ENCODE assay signal across 21 cellular contexts in genomic region chr12:40103043-40103442, GRCh38. TPM values are rescaled to one million over a fixed set of nuclear protein-coding genes. Genes with fewer than 3 reads are reported as not detected.
DNase-seq lines count a peak whose midpoint lies in the region; TF ChIP-seq lines count a peak whose summit lies in the region.
"Had no signal": no experiment of that assay in that cellular context is flagged by ENCODE, and none has a peak within 500 bp of the region (broad histone marks: within the 10 kb centered on the region; RNA-seq: fewer than 3 reads in every experiment).

No MANE protein-coding gene starts in this region.

- H2AFZ ChIP-seq in OCI-LY7 (ENCODE audit: low read length) (no peak overlapping the region), neural progenitor cell (replicated peaks) (no peak overlapping the region)

- H3K27me3 Mint-ChIP-seq in endothelial cell (ENCODE audit: unreplicated experiment), result peaks cover 19% of the 10 kb centered on the region
- peaks cover 3% of the 10 kb centered on the region for H3K27me3 Mint-ChIP-seq in neural progenitor cell (ENCODE audit: insufficient read depth, low read depth)

- H3K9me3 Mint-ChIP-seq in endothelial cell (ENCODE audit: unreplicated experiment) (no peaks in the 10 kb centered on the region), neural progenitor cell (no peaks in the 10 kb centered on the region)
- H3K9me3 Mint-ChIP-seq: mesothelial cell of epicardium had no signal

- H4K20me1 ChIP-seq in OCI-LY7 (ENCODE audit: insufficient read depth, low read length), result peaks cover 7% of the 10 kb centered on the region; the same call in 1 of the 2 replicates
- peaks cover 11% of the 10 kb centered on the region for H4K20me1 ChIP-seq in neural progenitor cell (ENCODE audit: low read depth)

- H3K36me3 ChIP-seq in HEK293 (ENCODE audit: control insufficient read depth in 2 of 2, insufficient read depth in 1 of 2, low read length in 2 of 2) (peaks cover 0 to 2% of the 10 kb centered on the region in 2 experiments; a peak in 1 of 3 replicates), OCI-LY7 (ENCODE audit: insufficient read depth, low read length) (no peaks in the 10 kb centered on the region), neural progenitor cell (no peaks in the 10 kb centered on the region)
- H3K36me3 ChIP-seq: neutrophil, stomach, transverse colon had no signal

- H3K4me3 Mint-ChIP-seq in endothelial cell (ENCODE audit: unreplicated experiment) (peak overlapping the region; percentile 38), neural progenitor cell (peak overlapping the region; percentile 63)

- no peak overlapping the region for H3K27ac ChIP-seq in HEK293 (ENCODE audit: extremely low read depth, low read depth, low read length)
- H3K27ac ChIP-seq in OCI-LY7 (ENCODE audit: low read depth, low read length, poor library complexity, severe bottlenecking), result no peak overlapping the region
- H3K27ac ChIP-seq in neural progenitor cell, result no peak overlapping the region
- H3K27ac ChIP-seq: neutrophil, stomach, transverse colon had no signal

- no peak for DNase-seq in OCI-LY7 (ENCODE audit: low spot score)
- no peak for DNase-seq in endothelial cell (ENCODE audit: low spot score)
- no peak for DNase-seq in neural progenitor cell (ENCODE audit: low spot score)
- no peak for DNase-seq in dermis blood vessel endothelial cell
- no peak for DNase-seq in cerebellar cortex (ENCODE audit: low spot score)
- no peak for DNase-seq in MV-4-11 (lab: John Stamatoyannopoulos, UW)
- no peak for DNase-seq in NCI-H187 (lab: John Stamatoyannopoulos, UW)
- DNase-seq: activated CD4-positive, alpha-beta T cell treated with anti-CD3 and anti-CD28 coated beads, Interleukin-2, amount 50 U/mL, for 1 hour; activated CD8-positive, alpha-beta memory T cell treated with anti-CD3 and anti-CD28 coated beads, Interleukin-2, amount 50 U/mL, for 4 hours; body of pancreas; Karpas-422; left cardiac atrium; NCI-H1092 treated with DMSO at 0.1 percent for 48 hours; NCI-H2029 treated with DMSO at 0.1 percent for 48 hours; stimulated activated CD4-positive, alpha-beta T cell treated with anti-CD3 and anti-CD28 coated beads, Interleukin-4, amount 100 ng/mL, for 4 hours; stomach; T-helper 17 cell; transverse colon had no signal

- no peak overlapping the region for H3K9ac ChIP-seq in neural progenitor cell

- POLR2A ChIA-PET in HEK293 (lab: Yijun Ruan, JAX) (no interaction called here), OCI-LY7 (lab: Charles Lee) (interaction anchor here (0.6 to 5.4 kb wide), 8 partner anchors 8 to 219 kb away, joined by 3 to 24 read pairs (median 4); no protein-coding TSS in a partner anchor)

- H3K27ac Mint-ChIP-seq in endothelial cell (ENCODE audit: unreplicated experiment), result no peak overlapping the region
- H3K27ac Mint-ChIP-seq in neural progenitor cell, result no peak overlapping the region
- H3K27ac Mint-ChIP-seq: mesothelial cell of epicardium, T-helper 17 cell had no signal

- H3F3A ChIP-seq in neural progenitor cell (ENCODE audit: low read depth), result peaks cover 13% of the 10 kb centered on the region

- CTCF ChIA-PET in HEK293 (lab: Yijun Ruan, JAX) (interaction anchor here (1.9 kb wide), 1 partner anchor 92 kb away, joined by 15 read pairs; no protein-coding TSS in a partner anchor), OCI-LY7 (lab: Charles Lee; ENCODE audit: unreplicated experiment) (interaction anchor here (1.1 to 1.7 kb wide), 2 partner anchors 8 to 112 kb away, joined by 4 read pairs; no protein-coding TSS in a partner anchor)

- H3K4me1 ChIP-seq in HEK293 (ENCODE audit: control insufficient read depth, insufficient read depth, low read length), result peaks cover 13% of the 10 kb centered on the region; the same call in 1 of the 2 replicates
- H3K4me1 ChIP-seq in OCI-LY7 (ENCODE audit: insufficient read depth, low read length, poor library complexity, severe bottlenecking), result peaks cover 39% of the 10 kb centered on the region
- H3K4me1 ChIP-seq in neural progenitor cell, result peaks cover 6% of the 10 kb centered on the region

- intact Hi-C loops in OCI-LY7 (cut with micrococcal nuclease; ENCODE audit: unreplicated experiment), result no loop called here

- peaks cover 32% of the 10 kb centered on the region for H3K4me1 Mint-ChIP-seq in endothelial cell (ENCODE audit: unreplicated experiment)
- H3K4me1 Mint-ChIP-seq in neural progenitor cell, result peaks cover 28% of the 10 kb centered on the region

- H3K4me3 ChIP-seq in HEK293 (ENCODE audit: low read depth, low read length) (no peak overlapping the region), OCI-LY7 (ENCODE audit: low read depth, low read length, poor library complexity, severe bottlenecking) (peak overlapping the region; percentile 96), neural progenitor cell (no peak overlapping the region)
- H3K4me3 ChIP-seq: body of pancreas had no signal

- H3K9me2 ChIP-seq in OCI-LY7 (ENCODE audit: insufficient read depth, low read length), result no peaks in the 10 kb centered on the region

- H3K36me3 Mint-ChIP-seq in endothelial cell (ENCODE audit: low read depth, unreplicated experiment), result peaks cover 12% of the 10 kb centered on the region
- H3K36me3 Mint-ChIP-seq in neural progenitor cell, result peaks cover 6% of the 10 kb centered on the region
- H3K36me3 Mint-ChIP-seq: mesothelial cell of epicardium had no signal

- no peaks in the 10 kb centered on the region for H3K9me3 ChIP-seq in HEK293 (ENCODE audit: control insufficient read depth, insufficient read depth, low read depth, low read length)
- H3K9me3 ChIP-seq in OCI-LY7 (ENCODE audit: low read length), result no peaks in the 10 kb centered on the region
- H3K9me3 ChIP-seq in neural progenitor cell (ENCODE audit: low read depth), result no peaks in the 10 kb centered on the region
- H3K9me3 ChIP-seq: body of pancreas, neutrophil, stomach, transverse colon had no signal

- TF ChIP-seq CTCF in HEK293 (tag by site-specific recombination; IDR thresholded peaks at IDR 0.05) (no peak), OCI-LY7 (conservative IDR thresholded peaks at IDR 0.05; ENCODE audit: low read length) (no peak), endothelial cell (IDR thresholded peaks at IDR 0.05; ENCODE audit: unreplicated experiment) (no peak), neural progenitor cell (IDR thresholded peaks at IDR 0.05) (no peak)

- peak overlapping the region; percentile 89 for H3K4me2 ChIP-seq in OCI-LY7 (ENCODE audit: low read length)
- H3K4me2 ChIP-seq in neural progenitor cell, result no peak overlapping the region

- peaks cover 8% of the 10 kb centered on the region; the same call in 1 of the 2 replicates for H3K79me2 ChIP-seq in OCI-LY7 (ENCODE audit: insufficient read depth, low read depth, low read length)
- no peaks in the 10 kb centered on the region for H3K79me2 ChIP-seq in neural progenitor cell (ENCODE audit: low read depth)

- peaks cover 26% of the 10 kb centered on the region for H3K27me3 ChIP-seq in neural progenitor cell
- H3K27me3 ChIP-seq: body of pancreas, stomach, transverse colon had no signal

- BruUV-seq in OCI-LY7 (replicated peaks; lab: Mats Ljungman, UMichigan), result no TSS peak

TF ChIP-seq in HEK293, 187 proteins besides CTCF, POLR2A, EP300 and RAD21:
- TF ChIP-seq ZBTB17 (tag by site-specific recombination; IDR thresholded peaks at IDR 0.05) (peak; percentile 51; the same call in 1 of the 2 replicates), ZNF585B (tag by site-specific recombination; IDR thresholded peaks at IDR 0.05) (no peak)

RNA-seq across cellular contexts. Expression of gene SLC2A13, which starts 2.8 kb away (rescaled TPM):
- 14.1 and 16.5 TPM in 2 replicates for total RNA-seq in OCI-LY7 (2014; rRNA removed; shearing (Covaris generic))
- total RNA-seq in OCI-LY7 (2022), result 12.4 and 13.3 TPM in 2 replicates
- total RNA-seq in endothelial cell (ENCODE audit: unreplicated experiment), result 15.8 TPM
- 10.5 and 11.1 TPM in 2 replicates for total RNA-seq in neural progenitor cell (ENCODE audit: low replicate concordance)
- total RNA-seq in dermis blood vessel endothelial cell, result 4.6 and 6.5 TPM in 2 replicates
